12 cellular contexts compared by ENCODE assay signal in the genomic region with DNA sequence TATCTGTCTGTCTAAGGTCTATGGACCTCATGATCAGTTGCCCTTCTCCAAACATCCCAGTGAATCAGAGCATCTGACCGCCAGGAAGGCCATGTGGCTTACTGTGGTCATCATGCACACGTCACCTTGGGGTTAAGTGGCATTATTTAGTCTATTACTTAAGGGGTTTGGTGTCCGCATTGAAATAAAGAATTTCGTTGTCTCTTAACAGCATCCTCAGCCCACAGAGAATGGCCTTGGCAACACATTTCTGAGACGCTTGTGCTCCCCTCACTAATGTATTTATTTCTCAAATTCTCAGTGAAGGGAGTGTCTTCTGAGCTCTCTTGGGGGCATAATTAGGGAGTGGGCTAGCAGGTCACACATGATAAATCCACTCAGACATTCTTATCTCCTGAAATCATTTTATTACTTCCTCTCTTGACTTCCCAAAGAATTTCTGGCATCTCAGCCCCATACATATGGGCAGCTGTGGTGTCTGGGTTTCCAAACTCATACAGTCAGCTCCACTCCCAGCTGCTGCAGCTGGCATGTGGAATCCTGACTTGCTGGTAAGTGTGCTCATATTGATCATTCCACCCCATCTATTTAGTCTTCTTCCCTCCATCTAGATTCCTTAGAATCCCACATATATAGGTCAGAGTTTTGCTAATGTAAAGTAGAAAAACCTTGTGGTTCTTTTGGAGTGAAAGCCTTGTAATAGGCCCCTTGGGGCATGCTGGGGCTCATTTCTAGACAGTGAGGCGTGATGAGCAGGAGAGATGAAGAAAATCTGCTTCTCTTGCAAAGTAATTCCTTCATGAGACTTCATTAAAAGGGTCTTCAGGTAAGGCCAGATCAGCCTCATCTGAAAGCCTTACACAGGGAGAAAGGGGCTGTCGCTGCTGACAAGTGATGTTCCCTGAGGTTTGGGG.
DNase-seq lines count a peak whose midpoint lies in the region; ATAC-seq and TF ChIP-seq lines count a peak whose summit lies in the region.
"Had no signal": no experiment of that assay in that cellular context is flagged by ENCODE, and none has a peak within 500 bp of the region (broad histone marks: within the 10 kb centered on the region; RNA-seq: fewer than 3 reads in every experiment).

No MANE protein-coding gene starts in this region.

- no peak overlapping the region for H3K27ac Mint-ChIP-seq in activated naive CD8-positive, alpha-beta T cell treated with anti-CD3 and anti-CD28 coated beads for 36 hours

- H3K36me3 Mint-ChIP-seq in activated naive CD8-positive, alpha-beta T cell treated with anti-CD3 and anti-CD28 coated beads for 36 hours = no peaks in the 10 kb centered on the region

- intact Hi-C loops in left ventricle myocardium superior (cut with micrococcal nuclease) = no loop called here

- DNase-seq in GM04504 (ENCODE audit: low read depth) (peak; percentile 92), RPMI7951 (ENCODE audit: low read depth) (peak; percentile 98), epithelial cell of prostate (ENCODE audit: low read depth, low spot score) (no peak), retinal pigment epithelial cell (ENCODE audit: low read depth) (peak; percentile 30), left ventricle myocardium superior (no peak)
- DNase-seq in activated naive CD8-positive, alpha-beta T cell treated with anti-CD3 and anti-CD28 coated beads for 36 hours = no peak
- DNase-seq: activated CD4-positive, CD25-positive, alpha-beta regulatory T cell treated with anti-CD3 and anti-CD28 coated beads, Interleukin-2, amount 50 U/mL, for 72 hours; activated gamma-delta T cell treated with Interleukin-2 at 50 U/mL for 16 hours; NCI-H187 treated with DMSO at 0.1 percent for 48 hours; transverse colon had no signal

- ATAC-seq in GM21526 (IDR thresholded peaks at IDR 0.05; ENCODE audit: low FRiP score, unreplicated experiment) (no peak), left ventricle myocardium superior (no peak), GM18505 (IDR thresholded peaks at IDR 0.05; ENCODE audit: unreplicated experiment) (no peak)

- TF ChIP-seq CTCF in retinal pigment epithelial cell (conservative IDR thresholded peaks at IDR 0.05; ENCODE audit: low read depth, low read length) = no peak

- no peaks in the 10 kb centered on the region for H3K27me3 Mint-ChIP-seq in activated naive CD8-positive, alpha-beta T cell treated with anti-CD3 and anti-CD28 coated beads for 36 hours

- H3K4me3 ChIP-seq in retinal pigment epithelial cell (ENCODE audit: low read length) = no peak overlapping the region
- H3K4me3 ChIP-seq: transverse colon had no signal

- no peak overlapping the region for H3K4me3 Mint-ChIP-seq in activated naive CD8-positive, alpha-beta T cell treated with anti-CD3 and anti-CD28 coated beads for 36 hours

- H3K9me3 Mint-ChIP-seq in activated naive CD8-positive, alpha-beta T cell treated with anti-CD3 and anti-CD28 coated beads for 36 hours = no peaks in the 10 kb centered on the region

- H3K27ac ChIP-seq in epithelial cell of prostate = peak overlapping the region; percentile 27
- H3K27ac ChIP-seq: transverse colon had no signal

- TF ChIP-seq POLR2A in GM18505 (IDR thresholded peaks at IDR 0.05; ENCODE audit: borderline replicate concordance, extremely low read depth, insufficient read depth, insufficient read length) = no peak

- no peaks in the 10 kb centered on the region for H3K4me1 Mint-ChIP-seq in activated naive CD8-positive, alpha-beta T cell treated with anti-CD3 and anti-CD28 coated beads for 36 hours

Comparison
In these comparisons a context has a peak if more than half of its experiments do, and no peak if none do; other contexts are left out.
1. DNase-seq: peak in GM04504 (single experiment), RPMI7951 (single experiment) and retinal pigment epithelial cell (single experiment); none in epithelial cell of prostate (single experiment), activated naive CD8-positive, alpha-beta T cell treated with anti-CD3 and anti-CD28 coated beads for 36 hours (single experiment) and left ventricle myocardium superior (single experiment).